Comparison of ENCODE assay signal across 16 cellular contexts in the genomic region with DNA sequence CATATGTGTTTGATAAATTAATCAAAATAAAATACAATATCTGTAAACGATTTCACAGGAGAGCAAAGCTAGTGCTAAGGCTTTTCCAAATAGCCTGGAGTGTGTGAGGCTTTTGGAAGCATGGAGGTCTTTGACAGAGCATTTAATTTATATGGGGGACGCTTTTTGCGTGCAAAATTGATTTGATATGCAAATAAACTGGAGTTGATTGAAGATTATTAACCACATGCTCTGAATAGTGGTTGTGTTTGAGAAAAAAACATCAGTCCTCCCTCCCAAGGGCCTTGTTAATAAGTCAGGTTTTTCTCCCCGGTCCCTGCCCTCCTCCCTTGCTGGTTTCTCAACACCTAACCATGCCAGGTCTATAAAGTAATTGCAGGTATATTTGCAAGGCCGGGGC.
DNase-seq lines count a peak whose midpoint lies in the region; ATAC-seq and TF ChIP-seq lines count a peak whose summit lies in the region.
"Had no signal": no experiment of that assay in that cellular context is flagged by ENCODE, and none has a peak within 500 bp of the region (broad histone marks: within the 10 kb centered on the region; RNA-seq: fewer than 3 reads in every experiment).

No MANE protein-coding gene starts in this region.

- 51 to 55% methylated on average over 5 of the region's 5 CpGs for WGBS in body of pancreas, 2 donors
- 69% methylated on average over 5 of the region's 5 CpGs for WGBS in prostate gland

- DNase-seq in NCI-H1048 (lab: John Stamatoyannopoulos, UW) (peak; percentile 22), body of pancreas (no peak), renal cortical epithelial cell (ENCODE audit: low read depth) (peak; percentile 36), prostate gland (ENCODE audit: low spot score) (no peak), NCI-H82 (lab: John Stamatoyannopoulos, UW) (no peak), DMS79 (lab: John Stamatoyannopoulos, UW) (no peak)
- DNase-seq: CD8-positive, alpha-beta T cell; COR-L47; DMS153; DND-41; GDM1; GOT3; H9 had no signal

- intact Hi-C loops in body of pancreas (cut with DNase I): no loop called here
- intact Hi-C loops in prostate gland (cut with DNase I): no loop called here

- H3K4me3 ChIP-seq in body of pancreas (no peak overlapping the region), prostate gland (no peak overlapping the region)

- no peaks in the 10 kb centered on the region for H3K9me3 ChIP-seq in body of pancreas
- no peaks in the 10 kb centered on the region for H3K9me3 ChIP-seq in prostate gland

- TF ChIP-seq POLR2A in body of pancreas (IDR thresholded peaks at IDR 0.05): no peak
- no peak for TF ChIP-seq POLR2A in prostate gland (IDR thresholded peaks at IDR 0.05)

- peak overlapping the region; percentile 3 to 56 (median 42) for H3K27ac Mint-ChIP-seq in nephron
- H3K27ac Mint-ChIP-seq: CD14-positive monocyte; CD8-positive, alpha-beta T cell; H9 had no signal

- H3K27ac ChIP-seq in body of pancreas: no peak overlapping the region
- no peak overlapping the region for H3K27ac ChIP-seq in prostate gland
- H3K27ac ChIP-seq: 22Rv1 had no signal

- peaks cover 53% of the 10 kb centered on the region for H3K4me1 Mint-ChIP-seq in nephron

- no peaks in the 10 kb centered on the region for H3K36me3 Mint-ChIP-seq in nephron (ENCODE audit: low read depth)
- H3K36me3 Mint-ChIP-seq: CD14-positive monocyte; CD8-positive, alpha-beta T cell had no signal

- TF ChIP-seq CTCF in body of pancreas (IDR thresholded peaks at IDR 0.05): no peak
- TF ChIP-seq CTCF in nephron (IDR thresholded peaks at IDR 0.05; ENCODE audit: unreplicated experiment in 3 of 3): no peak
- no peak for TF ChIP-seq CTCF in prostate gland (IDR thresholded peaks at IDR 0.05)

- H3K27me3 ChIP-seq in body of pancreas: no peaks in the 10 kb centered on the region
- H3K27me3 ChIP-seq in prostate gland (replicated peaks; ENCODE audit: insufficient read depth): no peaks in the 10 kb centered on the region

- peaks cover 17% of the 10 kb centered on the region for H3K9me3 Mint-ChIP-seq in nephron
- H3K9me3 Mint-ChIP-seq: CD8-positive, alpha-beta T cell had no signal

- no peaks in the 10 kb centered on the region for H3K4me1 ChIP-seq in body of pancreas
- H3K4me1 ChIP-seq in prostate gland (replicated peaks): no peaks in the 10 kb centered on the region

- H3K36me3 ChIP-seq in body of pancreas (replicated peaks in 1 of 2; ENCODE audit: insufficient read depth in 1 of 2, low read depth in 2 of 2): no peaks in the 10 kb centered on the region
- H3K36me3 ChIP-seq in prostate gland: no peaks in the 10 kb centered on the region

- no peak overlapping the region for H3K4me3 Mint-ChIP-seq in nephron
- H3K4me3 Mint-ChIP-seq: CD14-positive monocyte; CD8-positive, alpha-beta T cell; H9 had no signal

- peak; percentile 27 for ATAC-seq in body of pancreas
- ATAC-seq: CD8-positive, alpha-beta T cell had no signal

- H3K27me3 Mint-ChIP-seq in nephron (ENCODE audit: low read depth): peaks cover 68% of the 10 kb centered on the region

Comparison
In these comparisons a context has a peak if more than half of its experiments do, and no peak if none do; other contexts are left out.
1. DNase-seq: peak in NCI-H1048 (single experiment) and renal cortical epithelial cell (single experiment); none in body of pancreas (0 of 4), prostate gland (single experiment), NCI-H82 (single experiment) and DMS79 (single experiment).